In genomic region chr4:87026795-87027495, GRCh38 we compare ENCODE assay signal across 8 cellular contexts.
DNase-seq lines count a peak whose midpoint lies in the region; ATAC-seq and TF ChIP-seq lines count a peak whose summit lies in the region.

No MANE protein-coding gene starts in this region.

- no peak overlapping the region for H3K4me3 ChIP-seq in subcutaneous abdominal adipose tissue (ENCODE audit: low read depth in 1 of 5, low read length in 5 of 5)
- no peak overlapping the region for H3K4me3 ChIP-seq in CD4-positive, alpha-beta memory T cell (ENCODE audit: low read length in 2 of 2)

- peak overlapping the region; percentile 56 for H3K4me3 Mint-ChIP-seq in activated B cell treated with CpG ODN at 0.5 μM for 24 hours
- H3K4me3 Mint-ChIP-seq in osteocyte (ENCODE audit: unreplicated experiment), result no peak overlapping the region
- no peak overlapping the region for H3K4me3 Mint-ChIP-seq in HFFc6
- H3K4me3 Mint-ChIP-seq in CD4-positive, alpha-beta memory T cell, result no peak overlapping the region

- peak overlapping the region in 1 of 5 donors; percentile 21 for H3K9ac ChIP-seq in subcutaneous abdominal adipose tissue (ENCODE audit: low read length in 5 of 5)

- H3K4me1 Mint-ChIP-seq in activated B cell treated with CpG ODN at 0.5 μM for 24 hours, result peaks cover 65% of the 10 kb centered on the region
- H3K4me1 Mint-ChIP-seq in osteocyte (ENCODE audit: unreplicated experiment), result peaks cover 35% of the 10 kb centered on the region
- peaks cover 20% of the 10 kb centered on the region for H3K4me1 Mint-ChIP-seq in HFFc6 (ENCODE audit: low read depth)
- H3K4me1 Mint-ChIP-seq in CD4-positive, alpha-beta memory T cell, result peaks cover 35 to 45% (median 37%) of the 10 kb centered on the region in 4 donors

- peak overlapping the region; percentile 21 for H3K27ac ChIP-seq in subcutaneous abdominal adipose tissue (ENCODE audit: low read depth, low read length)
- H3K27ac ChIP-seq in CD4-positive, alpha-beta memory T cell (ENCODE audit: low read depth, low read length), result no peak overlapping the region

- H3K27ac Mint-ChIP-seq in activated B cell treated with CpG ODN at 0.5 μM for 24 hours (peak overlapping the region; percentile 89), osteocyte (ENCODE audit: unreplicated experiment) (no peak overlapping the region), HFFc6 (no peak overlapping the region)
- peak overlapping the region in 2 of 7 donors; percentile 51 to 53 for H3K27ac Mint-ChIP-seq in CD4-positive, alpha-beta memory T cell

- H3K9me3 ChIP-seq in subcutaneous abdominal adipose tissue (ENCODE audit: control insufficient read depth in 5 of 5, low read length in 5 of 5), result no peaks in the 10 kb centered on the region
- no peaks in the 10 kb centered on the region for H3K9me3 ChIP-seq in CD4-positive, alpha-beta memory T cell (ENCODE audit: control insufficient read depth in 1 of 2, low read length in 2 of 2)

- H3K27me3 Mint-ChIP-seq in activated B cell treated with CpG ODN at 0.5 μM for 24 hours, result no peaks in the 10 kb centered on the region
- H3K27me3 Mint-ChIP-seq in osteocyte (ENCODE audit: unreplicated experiment), result no peaks in the 10 kb centered on the region
- no peaks in the 10 kb centered on the region; the same call in 1 of the 2 replicates for H3K27me3 Mint-ChIP-seq in HFFc6 (ENCODE audit: insufficient read depth)
- H3K27me3 Mint-ChIP-seq in CD4-positive, alpha-beta memory T cell, result no peaks in the 10 kb centered on the region

- POLR2A ChIA-PET in activated B cell treated with CpG ODN at 0.5 μM for 24 hours (lab: Charles Lee), result interaction anchor here (0.8 to 3.4 kb wide), 5 partner anchors 9 to 92 kb away, joined by 3 to 21 read pairs (median 3); partner anchors contain the start of gene AFF1
- POLR2A ChIA-PET in CD4-positive, alpha-beta memory T cell (lab: Charles Lee; ENCODE audit: partially characterized antibody), result interaction anchor here (1.3 kb wide), 1 partner anchor 21 kb away, joined by 4 read pairs; no protein-coding TSS in a partner anchor

- H3K36me3 Mint-ChIP-seq in activated B cell treated with CpG ODN at 0.5 μM for 24 hours (ENCODE audit: low read depth), result peaks cover 4% of the 10 kb centered on the region
- H3K36me3 Mint-ChIP-seq in osteocyte (ENCODE audit: unreplicated experiment), result peaks cover 2% of the 10 kb centered on the region
- no peaks in the 10 kb centered on the region; the same call in 1 of the 2 replicates for H3K36me3 Mint-ChIP-seq in HFFc6 (ENCODE audit: low read depth)
- H3K36me3 Mint-ChIP-seq in CD4-positive, alpha-beta memory T cell, result peaks cover 0 to 2% of the 10 kb centered on the region in 2 donors

- no peaks in the 10 kb centered on the region for H3K36me3 ChIP-seq in subcutaneous abdominal adipose tissue (ENCODE audit: control insufficient read depth in 5 of 5, insufficient read depth in 5 of 5, low read length in 5 of 5)
- no peaks in the 10 kb centered on the region for H3K36me3 ChIP-seq in CD4-positive, alpha-beta memory T cell (ENCODE audit: insufficient read depth, low read length)

- DNase-seq in activated B cell treated with CpG ODN at 0.5 μM for 24 hours, result no peak
- no peak for DNase-seq in osteocyte (ENCODE audit: extremely low spot score, unreplicated experiment)
- DNase-seq in NCI-H2227 treated with DMSO at 0.1 percent for 48 hours (lab: John Stamatoyannopoulos, UW), result no peak
- DNase-seq in HFFc6, result no peak
- DNase-seq in CD4-positive, alpha-beta memory T cell, result no peak

- intact Hi-C loops in activated B cell treated with CpG ODN at 0.5 μM for 24 hours (cut with micrococcal nuclease), result loop anchor here (1.0 to 2.0 kb wide), 8 partner anchors 11 to 93 kb away; no protein-coding TSS in a partner anchor
- intact Hi-C loops in CD4-positive, alpha-beta memory T cell (cut with micrococcal nuclease), result no loop called here

- H3K9me3 Mint-ChIP-seq in activated B cell treated with CpG ODN at 0.5 μM for 24 hours (no peaks in the 10 kb centered on the region), osteocyte (ENCODE audit: unreplicated experiment) (no peaks in the 10 kb centered on the region), HFFc6 (no peaks in the 10 kb centered on the region)
- peaks cover 0 to 1% (median 0%) of the 10 kb centered on the region in 8 donors for H3K9me3 Mint-ChIP-seq in CD4-positive, alpha-beta memory T cell

- no peak for TF ChIP-seq CTCF in activated B cell treated with CpG ODN at 0.5 μM for 24 hours (IDR thresholded peaks at IDR 0.05)
- no peak for TF ChIP-seq CTCF in osteocyte (IDR thresholded peaks at IDR 0.05)
- no peak for TF ChIP-seq CTCF in HFFc6 (IDR thresholded peaks at IDR 0.05)

- ATAC-seq in GM19328 (IDR thresholded peaks at IDR 0.05; ENCODE audit: unreplicated experiment), result peak; percentile 83
- ATAC-seq in HG03064 (IDR thresholded peaks at IDR 0.05; ENCODE audit: low read depth, unreplicated experiment), result peak; percentile 87
- peak; percentile 94 for ATAC-seq in activated B cell treated with CpG ODN at 0.5 μM for 24 hours (ENCODE audit: low read depth)

- H3K4me1 ChIP-seq in subcutaneous abdominal adipose tissue (ENCODE audit: control insufficient read depth in 5 of 5, insufficient read depth in 5 of 5, low read length in 5 of 5), result peaks cover 14 to 75% (median 70%) of the 10 kb centered on the region in 5 donors
- peaks cover 44% of the 10 kb centered on the region for H3K4me1 ChIP-seq in CD4-positive, alpha-beta memory T cell (ENCODE audit: insufficient read depth, low read length)

- H3K27me3 ChIP-seq in subcutaneous abdominal adipose tissue (ENCODE audit: control insufficient read depth in 5 of 5, insufficient read depth in 4 of 5, low read length in 5 of 5), result no peaks in the 10 kb centered on the region
- no peaks in the 10 kb centered on the region for H3K27me3 ChIP-seq in CD4-positive, alpha-beta memory T cell (ENCODE audit: insufficient read depth, low read length)

- CTCF ChIA-PET in activated B cell treated with CpG ODN at 0.5 μM for 24 hours (lab: Charles Lee), result interaction anchor here (0.7 to 1.5 kb wide), 4 partner anchors 17 to 104 kb away, joined by 3 to 6 read pairs (median 3); no protein-coding TSS in a partner anchor
- CTCF ChIA-PET in CD4-positive, alpha-beta memory T cell (lab: Charles Lee; ENCODE audit: partially characterized antibody), result interaction anchor here (1.0 kb wide), 1 partner anchor 28 kb away, joined by 3 read pairs; no protein-coding TSS in a partner anchor
